Comparison of ENCODE assay signal across 11 cellular contexts in the genomic region with DNA sequence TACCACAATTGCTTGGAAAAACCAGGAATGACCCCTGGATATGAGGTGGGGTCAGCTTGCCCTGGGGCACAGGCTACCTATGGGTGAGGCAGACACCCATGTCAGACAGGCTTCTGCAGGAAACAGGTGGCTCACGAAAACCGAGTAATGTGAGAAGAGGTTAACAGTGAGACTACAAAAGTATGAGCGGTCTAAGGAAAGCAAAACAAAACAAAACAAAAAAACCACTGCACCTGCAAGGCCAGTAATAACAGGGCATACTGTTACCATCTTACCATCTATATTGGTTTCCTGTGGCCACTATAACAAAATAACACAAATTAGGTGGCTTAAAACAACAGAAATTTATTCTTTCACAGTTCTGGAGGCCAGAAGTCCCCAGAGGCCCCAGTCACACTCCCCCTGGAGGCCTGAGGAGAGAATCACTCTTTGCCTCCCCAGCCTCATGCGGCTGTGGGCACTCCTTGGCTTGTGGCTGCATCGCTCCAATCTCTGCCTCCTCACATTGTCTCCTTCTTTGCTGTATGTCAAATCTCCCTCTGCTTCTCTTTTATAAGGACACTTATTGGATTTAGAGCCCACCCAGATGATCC.
DNase-seq lines count a peak whose midpoint lies in the region; ATAC-seq, FAIRE-seq and TF ChIP-seq lines count a peak whose summit lies in the region.
"Had no signal": no experiment of that assay in that cellular context is flagged by ENCODE, and none has a peak within 500 bp of the region (broad histone marks: within the 10 kb centered on the region; RNA-seq: fewer than 3 reads in every experiment).

No MANE protein-coding gene starts in this region.

- peaks cover 0 to 4% of the 10 kb centered on the region in 2 experiments; a peak in 2 of 5 replicates for H3K4me1 ChIP-seq in K562 (replicated peaks in 1 of 2; ENCODE audit: control insufficient read depth in 2 of 2, insufficient read depth in 2 of 2, low read length in 2 of 2)
- H3K4me1 ChIP-seq: ascending aorta had no signal

- in situ Hi-C loops in K562 (cut with MboI), result no loop called here

- 13% methylated on average over 5 of the region's 5 CpGs for WGBS in K562 (ENCODE audit: insufficient coverage, low coverage, missing lambda C conversion rate)

- BruUV-seq in K562 (replicated peaks; lab: Mats Ljungman, UMichigan), result no TSS peak

- TF ChIP-seq RAD21 in K562 (CRISPR knock-in tag; conservative IDR thresholded peaks at IDR 0.05 in 1 of 2, IDR thresholded peaks at IDR 0.05 in 1 of 2), result no peak; a peak in 1 of 4 replicates

- ATAC-seq in GM21367 (IDR thresholded peaks at IDR 0.05; ENCODE audit: unreplicated experiment) (peak; percentile 88), HG03108 (IDR thresholded peaks at IDR 0.05; ENCODE audit: unreplicated experiment) (peak; percentile 83), K562 (peak; percentile 85)

- no peak overlapping the region for H3K4me3 ChIP-seq in K562
- H3K4me3 ChIP-seq: ascending aorta had no signal

- no peak for FAIRE-seq in K562 (lab: Jason Lieb, UNC)

- H3K27ac ChIP-seq in K562 (ENCODE audit: extremely low read depth, low read depth, low read length), result no peak overlapping the region
- H3K27ac ChIP-seq: 22Rv1, ascending aorta had no signal

- peak; percentile 37 to 43 (median 38); a peak in 5 of 6 replicates for TF ChIP-seq CTCF in K562 (IDR thresholded peaks at IDR 0.05 in 2 of 3, conservative IDR thresholded peaks at IDR 0.05 in 1 of 3; ENCODE audit: insufficient read depth in 2 of 3, low read depth in 1 of 3, low read length in 3 of 3)

- TF ChIP-seq POLR2A in K562 (conservative IDR thresholded peaks at IDR 0.05), result no peak

- no peaks in the 10 kb centered on the region for H3K36me3 ChIP-seq in K562 (ENCODE audit: control insufficient read depth, insufficient read depth, low read length)
- H3K36me3 ChIP-seq: ascending aorta had no signal

- peaks cover 0 to 28% of the 10 kb centered on the region in 2 experiments; a peak in 3 of 5 replicates for H3K27me3 ChIP-seq in K562 (ENCODE audit: control insufficient read depth in 2 of 2, insufficient read depth in 2 of 2, low read length in 2 of 2)
- H3K27me3 ChIP-seq: ascending aorta had no signal

- intact Hi-C loops in K562 (cut with micrococcal nuclease), result no loop called here

- no peak overlapping the region for H3K4me2 ChIP-seq in K562 (ENCODE audit: insufficient read depth, low read length)

- H3K9me3 ChIP-seq in K562 (replicated peaks; ENCODE audit: control insufficient read depth, insufficient read depth, low read depth, low read length), result no peaks in the 10 kb centered on the region
- H3K9me3 ChIP-seq: ascending aorta had no signal

- H2AFZ ChIP-seq in K562 (ENCODE audit: low read depth, low read length), result no peak overlapping the region

- CTCF ChIA-PET in K562 (lab: Yijun Ruan, JAX; ENCODE audit: low intra/inter-chr PET ratio), result no interaction called here

- H3K79me2 ChIP-seq in K562 (ENCODE audit: control insufficient read depth, insufficient read depth, low read length), result no peaks in the 10 kb centered on the region

- DNase-seq in DMS 273 (lab: John Stamatoyannopoulos, UW; ENCODE audit: unreplicated experiment) (peak; percentile 31), DMS 273 treated with DMSO at 0.1 percent for 48 hours (lab: John Stamatoyannopoulos, UW) (no peak), K562 (ENCODE audit: extremely low read depth in 1 of 4, low spot score in 3 of 4) (peak in 1 of 4 experiments; percentile 42), C1 segment of cervical spinal cord (lab: John Stamatoyannopoulos, UW) (no peak), islet precursor cell (no peak), GF-D8 (lab: John Stamatoyannopoulos, UW) (no peak)
- DNase-seq: mesendoderm had no signal

- TF ChIP-seq EP300 in K562 (IDR thresholded peaks at IDR 0.05; ENCODE audit: low read length), result no peak

- H3K9ac ChIP-seq in K562 (ENCODE audit: insufficient read depth in 1 of 2, low read depth in 2 of 2, low read length in 2 of 2), result no peak overlapping the region

- POLR2A ChIA-PET in K562 (lab: Yijun Ruan, JAX), result no interaction called here

- H3K9me1 ChIP-seq in K562 (ENCODE audit: control insufficient read depth, insufficient read depth, low read length), result no peaks in the 10 kb centered on the region

- H4K20me1 ChIP-seq in K562 (replicated peaks; ENCODE audit: control insufficient read depth, insufficient read depth, low read length), result no peaks in the 10 kb centered on the region

TF ChIP-seq in K562, 482 proteins besides CTCF, POLR2A, EP300 and RAD21:
- TF ChIP-seq SRF (CRISPR knock-in tag; IDR thresholded peaks at IDR 0.05), result no peak
- TF ChIP-seq HDGF (IDR thresholded peaks at IDR 0.05), result no peak
- peak; percentile 31 for TF ChIP-seq RBM25 (IDR thresholded peaks at IDR 0.05; ENCODE audit: low read depth, low read length, severe bottlenecking)
TF ChIP-seq in K562: peak in this region for 1.
